Comparison of ENCODE assay signal across 10 cellular contexts in the genomic region with DNA sequence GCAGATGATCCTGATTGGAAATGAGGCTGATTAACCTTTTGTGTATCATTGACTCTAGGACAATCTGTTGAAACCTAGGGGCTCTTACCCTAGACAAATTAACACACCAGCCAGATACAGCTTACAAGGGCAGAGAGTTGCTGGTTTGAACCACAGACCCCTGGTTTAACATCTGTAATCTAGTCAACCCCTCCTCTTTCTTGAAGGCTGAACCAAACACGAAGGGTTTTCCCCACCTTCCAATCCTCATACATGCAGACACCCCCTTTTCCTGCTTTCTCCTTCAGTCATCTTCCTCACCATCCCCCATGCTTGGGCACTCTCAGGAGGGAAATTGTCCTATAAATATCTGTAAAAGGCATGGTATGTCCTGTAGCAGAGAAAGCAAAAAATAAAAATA.
DNase-seq lines count a peak whose midpoint lies in the region; ATAC-seq, FAIRE-seq and TF ChIP-seq lines count a peak whose summit lies in the region.
"Had no signal": no experiment of that assay in that cellular context is flagged by ENCODE, and none has a peak within 500 bp of the region (broad histone marks: within the 10 kb centered on the region; RNA-seq: fewer than 3 reads in every experiment).

No MANE protein-coding gene starts in this region.

- no peak for FAIRE-seq in urothelium cell line (lab: Jason Lieb, UNC)

- no peak for DNase-seq in CD4-positive, CD25-positive, alpha-beta regulatory T cell
- DNase-seq in MCF 10A (ENCODE audit: unreplicated experiment) (no peak), mesothelial cell of epicardium (ENCODE audit: low spot score in 2 of 2, unreplicated experiment in 2 of 2) (no peak), EL (no peak), cortex of kidney (lab: John Stamatoyannopoulos, UW) (no peak), sciatic nerve (ENCODE audit: low spot score) (no peak), urothelium cell line (ENCODE audit: low spot score) (no peak)

- peaks cover 4 to 37% (median 12%) of the 10 kb centered on the region in 4 donors for H3K4me1 Mint-ChIP-seq in CD4-positive, CD25-positive, alpha-beta regulatory T cell
- H3K4me1 Mint-ChIP-seq in MCF 10A (ENCODE audit: insufficient read depth, unreplicated experiment) (peaks cover 74% of the 10 kb centered on the region), mesothelial cell of epicardium (peaks cover 39% of the 10 kb centered on the region)

- peaks cover 12% of the 10 kb centered on the region for H3K27me3 ChIP-seq in CD4-positive, CD25-positive, alpha-beta regulatory T cell (ENCODE audit: control insufficient read depth, insufficient read depth, low read length)
- H3K27me3 ChIP-seq: MG63 had no signal

- no peaks in the 10 kb centered on the region for H3K9me3 ChIP-seq in CD4-positive, CD25-positive, alpha-beta regulatory T cell (ENCODE audit: control insufficient read depth in 2 of 2, low read length in 2 of 2)
- H3K9me3 ChIP-seq: MG63, psoas muscle had no signal

- ATAC-seq in CD4-positive, CD25-positive, alpha-beta regulatory T cell (ENCODE audit: low read depth in 2 of 2) = no peak
- peak; percentile 16 for ATAC-seq in HG02943 (IDR thresholded peaks at IDR 0.05; ENCODE audit: low read depth, unreplicated experiment)
- ATAC-seq in sciatic nerve = no peak

- H3K9me3 Mint-ChIP-seq in CD4-positive, CD25-positive, alpha-beta regulatory T cell = no peaks in the 10 kb centered on the region
- H3K9me3 Mint-ChIP-seq in MCF 10A (ENCODE audit: unreplicated experiment) (no peaks in the 10 kb centered on the region), mesothelial cell of epicardium (peaks cover 3% of the 10 kb centered on the region)

- H3K36me3 ChIP-seq in CD4-positive, CD25-positive, alpha-beta regulatory T cell (ENCODE audit: control insufficient read depth, insufficient read depth, low read length) = no peaks in the 10 kb centered on the region
- H3K36me3 ChIP-seq: MG63 had no signal

- BruUV-seq in MCF 10A (replicated peaks; lab: Mats Ljungman, UMichigan) = TSS peak; percentile 50

- POLR2A ChIA-PET in MCF 10A (lab: Yijun Ruan, JAX) = interaction anchor here (0.8 to 4.7 kb wide), 28 partner anchors 8 to 182 kb away, joined by 3 to 51 read pairs (median 6); a partner anchor contains a TSS

- H3K4me3 ChIP-seq in CD4-positive, CD25-positive, alpha-beta regulatory T cell (ENCODE audit: low read depth, low read length) = no peak overlapping the region
- H3K4me3 ChIP-seq: MG63 had no signal

- peak overlapping the region; percentile 23 to 73 (median 27) for H3K27ac Mint-ChIP-seq in CD4-positive, CD25-positive, alpha-beta regulatory T cell
- H3K27ac Mint-ChIP-seq in MCF 10A (ENCODE audit: low read depth, unreplicated experiment) (peak overlapping the region; percentile 92), mesothelial cell of epicardium (no peak overlapping the region)

- TF ChIP-seq CTCF in MCF 10A (IDR thresholded peaks at IDR 0.05; ENCODE audit: unreplicated experiment) = no peak
- no peak for TF ChIP-seq CTCF in mesothelial cell of epicardium (IDR thresholded peaks at IDR 0.05; ENCODE audit: unreplicated experiment)

- peaks cover 11% of the 10 kb centered on the region for H3K4me1 ChIP-seq in CD4-positive, CD25-positive, alpha-beta regulatory T cell (ENCODE audit: control insufficient read depth, insufficient read depth, low read length, poor library complexity, severe bottlenecking)

- intact Hi-C loops in MCF 10A (cut with micrococcal nuclease) = loop anchor here (2.0 kb wide), 1 partner anchor 45 kb away; no protein-coding TSS in a partner anchor
- intact Hi-C loops in sciatic nerve (cut with DNase I) = no loop called here

- CTCF ChIA-PET in MCF 10A (lab: Yijun Ruan, JAX) = interaction anchor here (0.7 to 2.8 kb wide), 7 partner anchors 23 to 100 kb away, joined by 3 to 15 read pairs (median 3); no protein-coding TSS in a partner anchor

- peak overlapping the region in 3 of 4 donors; percentile 19 to 57 (median 39) for H3K4me3 Mint-ChIP-seq in CD4-positive, CD25-positive, alpha-beta regulatory T cell
- H3K4me3 Mint-ChIP-seq in MCF 10A (ENCODE audit: unreplicated experiment) (peak overlapping the region; percentile 67), mesothelial cell of epicardium (peak overlapping the region; percentile 15)

- H3K27ac ChIP-seq in CD4-positive, CD25-positive, alpha-beta regulatory T cell (ENCODE audit: insufficient read depth, low read length, poor library complexity, severe bottlenecking) = no peak overlapping the region

- peaks cover 29% of the 10 kb centered on the region for H3K27me3 Mint-ChIP-seq in CD4-positive, CD25-positive, alpha-beta regulatory T cell
- H3K27me3 Mint-ChIP-seq in MCF 10A (ENCODE audit: insufficient read depth, unreplicated experiment) (no peaks in the 10 kb centered on the region), mesothelial cell of epicardium (ENCODE audit: low read depth) (peaks cover 2% of the 10 kb centered on the region)

- H3K36me3 Mint-ChIP-seq in CD4-positive, CD25-positive, alpha-beta regulatory T cell = no peaks in the 10 kb centered on the region
- no peaks in the 10 kb centered on the region for H3K36me3 Mint-ChIP-seq in MCF 10A (ENCODE audit: insufficient read depth, unreplicated experiment)
- H3K36me3 Mint-ChIP-seq in mesothelial cell of epicardium = no peaks in the 10 kb centered on the region

Comparison
In these comparisons a context has a peak if more than half of its experiments do, and no peak if none do; other contexts are left out.
1. H3K4me3 Mint-ChIP-seq: peak in every context shown above with its lines; median percentile 67 in MCF 10A; 39 in CD4-positive, CD25-positive, alpha-beta regulatory T cell; 15 in mesothelial cell of epicardium.